26 cellular contexts compared by ENCODE assay signal in the genomic region with DNA sequence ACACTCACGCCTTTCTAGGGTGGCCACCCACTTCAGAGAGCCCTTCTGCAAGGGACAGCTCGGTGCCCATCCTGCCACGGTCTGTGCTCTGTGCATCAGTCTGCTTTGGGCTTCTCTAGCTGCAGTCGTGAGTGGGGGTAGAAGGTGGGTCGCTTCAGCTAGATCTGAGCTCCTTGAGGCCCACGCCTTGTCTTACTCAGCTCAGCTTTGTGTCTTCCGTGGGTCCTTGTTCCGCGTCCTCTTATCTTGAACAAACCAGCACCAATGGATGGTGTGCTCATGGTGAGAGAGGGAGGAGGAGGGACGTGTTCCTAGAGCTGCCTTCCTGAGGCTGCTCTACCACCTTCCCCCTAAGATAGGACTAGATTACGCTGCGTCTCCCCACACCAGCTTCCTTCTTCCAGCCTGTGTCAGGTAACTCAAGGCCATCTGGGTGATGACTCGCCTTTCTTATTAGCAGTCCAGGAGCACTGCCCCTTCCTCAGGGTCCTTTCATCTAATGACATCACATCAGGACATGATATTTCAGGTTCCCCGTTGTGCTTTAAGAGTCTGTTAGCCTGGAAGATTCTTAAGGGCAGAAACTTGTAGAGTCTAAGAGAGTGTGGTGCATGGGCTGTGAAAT.
"Had no signal": no experiment of that assay in that cellular context is flagged by ENCODE, and none has a peak within 500 bp of the region (broad histone marks: within the 10 kb centered on the region; RNA-seq: fewer than 3 reads in every experiment).

No MANE protein-coding gene starts in this region.

- H3K4me3 ChIP-seq: breast epithelium, gastrocnemius medialis, right lobe of liver, skin epidermis, stomach, suprapubic skin, tibial artery had no signal

- H3K9me3 ChIP-seq: breast epithelium, gastrocnemius medialis, right lobe of liver, stomach, suprapubic skin, tibial artery had no signal

- DNase-seq: activated CD4-positive, alpha-beta T cell treated with anti-CD3 and anti-CD28 coated beads, Interleukin-2, amount 10 ng/mL, durations not matched to agents 7 days and 5 days; activated CD4-positive, CD25-positive, alpha-beta regulatory T cell treated with anti-CD3 and anti-CD28 coated beads, Interleukin-2, amount 50 U/mL, for 72 hours; activated CD8-positive, alpha-beta T cell treated with anti-CD3 and anti-CD28 coated beads for 36 hours; activated gamma-delta T cell treated with Interleukin-2 at 50 U/mL for 16 hours; activated naive CD4-positive, alpha-beta T cell treated with anti-CD3 and anti-CD28 coated beads, Interleukin-2, amount 50 U/mL, for 16 hours; activated T-cell treated with anti-CD3 and anti-CD28 coated beads, Interleukin-2, amount 50 U/mL, for 4 hours; amygdala; effector CD8-positive, alpha-beta T cell; gastrocnemius medialis; immature natural killer cell; midbrain; naive thymus-derived CD4-positive, alpha-beta T cell; right lobe of liver; stimulated activated CD4-positive, alpha-beta T cell treated with anti-CD3 and anti-CD28 coated beads, Interleukin-12 subunit alpha, Interleukin-12 subunit beta, amount 100 ng/mL, for 4 hours; stimulated activated CD4-positive, alpha-beta T cell treated with anti-CD3 and anti-CD28 coated beads, Interleukin-4, amount 100 ng/mL, for 24 hours; stomach; T-helper 17 cell; T1000; tibial artery had no signal

- H3K27me3 ChIP-seq: breast epithelium, gastrocnemius medialis, right lobe of liver, tibial artery had no signal

- H3K4me1 Mint-ChIP-seq: activated CD4-positive, alpha-beta T cell treated with anti-CD3 and anti-CD28 coated beads, Interleukin-2, amount 10 ng/mL, durations not matched to agents 7 days and 5 days; activated T-helper 17 cell treated with anti-CD3 and anti-CD28 coated beads, Interleukin-2, amount 50 U/mL, for 72 hours; immature natural killer cell had no signal

- H3K9me3 Mint-ChIP-seq: activated CD4-positive, alpha-beta T cell treated with anti-CD3 and anti-CD28 coated beads, Interleukin-2, amount 10 ng/mL, durations not matched to agents 7 days and 5 days; activated CD8-positive, alpha-beta T cell treated with anti-CD3 and anti-CD28 coated beads for 36 hours; activated T-cell treated with anti-CD3 and anti-CD28 coated beads, Interleukin-2, amount 50 U/mL, for 4 hours; activated T-helper 17 cell treated with anti-CD3 and anti-CD28 coated beads, Interleukin-2, amount 50 U/mL, for 72 hours; central memory CD8-positive, alpha-beta T cell; dendritic cell treated with granulocyte-macrophage colony-stimulating factor and Interleukin-4, amounts not matched to agents 40 ng/mL and 50 ng/mL, for 4 days; immature natural killer cell; naive thymus-derived CD4-positive, alpha-beta T cell; stimulated activated effector memory CD8-positive, alpha-beta T cell treated with anti-CD3 and anti-CD28 coated beads, Interleukin-12 subunit alpha, Interleukin-12 subunit beta, amount 100 ng/mL, for 72 hours had no signal

- H3K27ac Mint-ChIP-seq: activated CD4-positive, alpha-beta T cell treated with anti-CD3 and anti-CD28 coated beads, Interleukin-2, amount 10 ng/mL, durations not matched to agents 7 days and 5 days; activated CD8-positive, alpha-beta T cell treated with anti-CD3 and anti-CD28 coated beads for 36 hours; activated T-helper 17 cell treated with anti-CD3 and anti-CD28 coated beads, Interleukin-2, amount 50 U/mL, for 72 hours; dendritic cell treated with granulocyte-macrophage colony-stimulating factor and Interleukin-4, amounts not matched to agents 40 ng/mL and 50 ng/mL, for 4 days; immature natural killer cell; naive thymus-derived CD4-positive, alpha-beta T cell; stimulated activated effector memory CD8-positive, alpha-beta T cell treated with anti-CD3 and anti-CD28 coated beads, Interleukin-12 subunit alpha, Interleukin-12 subunit beta, amount 100 ng/mL, for 72 hours; T-helper 17 cell had no signal

- H3K4me3 Mint-ChIP-seq: activated CD4-positive, alpha-beta T cell treated with anti-CD3 and anti-CD28 coated beads, Interleukin-2, amount 10 ng/mL, durations not matched to agents 7 days and 5 days; activated CD8-positive, alpha-beta T cell treated with anti-CD3 and anti-CD28 coated beads for 36 hours; activated T-cell treated with anti-CD3 and anti-CD28 coated beads, Interleukin-2, amount 50 U/mL, for 4 hours; activated T-helper 17 cell treated with anti-CD3 and anti-CD28 coated beads, Interleukin-2, amount 50 U/mL, for 72 hours; central memory CD8-positive, alpha-beta T cell; dendritic cell treated with granulocyte-macrophage colony-stimulating factor and Interleukin-4, amounts not matched to agents 40 ng/mL and 50 ng/mL, for 4 days; immature natural killer cell; naive thymus-derived CD4-positive, alpha-beta T cell; stimulated activated effector memory CD8-positive, alpha-beta T cell treated with anti-CD3 and anti-CD28 coated beads, Interleukin-12 subunit alpha, Interleukin-12 subunit beta, amount 100 ng/mL, for 72 hours; T-helper 17 cell had no signal

- H3K36me3 ChIP-seq: breast epithelium, gastrocnemius medialis, right lobe of liver, stomach, suprapubic skin, tibial artery had no signal

- H3K27ac ChIP-seq: breast epithelium, gastrocnemius medialis, right lobe of liver, skin epidermis, stomach, suprapubic skin, tibial artery had no signal

- ATAC-seq: activated CD8-positive, alpha-beta T cell treated with anti-CD3 and anti-CD28 coated beads for 36 hours; activated T-cell treated with anti-CD3 and anti-CD28 coated beads, Interleukin-2, amount 50 U/mL, for 4 hours; activated T-helper 17 cell treated with anti-CD3 and anti-CD28 coated beads, Interleukin-2, amount 50 U/mL, for 72 hours; gastrocnemius medialis; naive thymus-derived CD4-positive, alpha-beta T cell; right lobe of liver; stimulated activated effector memory CD8-positive, alpha-beta T cell treated with anti-CD3 and anti-CD28 coated beads, Interleukin-12 subunit alpha, Interleukin-12 subunit beta, amount 100 ng/mL, for 72 hours; T-helper 17 cell had no signal

- H3K36me3 Mint-ChIP-seq: immature natural killer cell; naive thymus-derived CD4-positive, alpha-beta T cell; stimulated activated effector memory CD8-positive, alpha-beta T cell treated with anti-CD3 and anti-CD28 coated beads, Interleukin-12 subunit alpha, Interleukin-12 subunit beta, amount 100 ng/mL, for 72 hours had no signal
